ENCODE assay signal across 8 cellular contexts in genomic region chr1:23980006-23980724, GRCh38. TPM values are rescaled to one million over a fixed set of nuclear protein-coding genes. Genes with fewer than 3 reads are reported as not detected.
DNase-seq lines count a peak whose midpoint lies in the region; ATAC-seq, FAIRE-seq and TF ChIP-seq lines count a peak whose summit lies in the region.

SRSF10 (minus strand) TSS chr1:23980327; CDS start chr1:23980255, 72 bp downstream.

- H3K27me3 ChIP-seq in Caco-2 (replicated peaks; ENCODE audit: control insufficient read depth, insufficient read depth, low read length): no peaks in the 10 kb centered on the region

- no peaks in the 10 kb centered on the region for H3K9me3 ChIP-seq in Caco-2

- peak within 1 kb of the TSS; percentile 80 for H3K4me3 ChIP-seq in Caco-2 (ENCODE audit: low read depth, low read length)

- peak within 1 kb of the TSS; percentile 93 for H3K4me3 Mint-ChIP-seq in Caco-2 (ENCODE audit: unreplicated experiment)
- H3K4me3 Mint-ChIP-seq in effector memory CD8-positive, alpha-beta T cell: peak within 1 kb of the TSS; percentile 86 to 89
- H3K4me3 Mint-ChIP-seq in memory B cell: peak within 1 kb of the TSS; percentile 90

- FAIRE-seq in HTR-8/SVneo (lab: Jason Lieb, UNC): peak; percentile 46

- H3K9me3 Mint-ChIP-seq in Caco-2 (ENCODE audit: unreplicated experiment): no peaks in the 10 kb centered on the region
- H3K9me3 Mint-ChIP-seq in effector memory CD8-positive, alpha-beta T cell: no peaks in the 10 kb centered on the region
- H3K9me3 Mint-ChIP-seq in memory B cell: no peaks in the 10 kb centered on the region

- H3K27me3 Mint-ChIP-seq in Caco-2 (ENCODE audit: insufficient read depth, unreplicated experiment): no peaks in the 10 kb centered on the region
- H3K27me3 Mint-ChIP-seq in effector memory CD8-positive, alpha-beta T cell: no peaks in the 10 kb centered on the region
- no peaks in the 10 kb centered on the region for H3K27me3 Mint-ChIP-seq in memory B cell

- ATAC-seq in GM21367 (IDR thresholded peaks at IDR 0.05; ENCODE audit: unreplicated experiment) (peak; percentile 89), memory B cell (ENCODE audit: low read depth) (peak; percentile 91)
- peak; percentile 95 for ATAC-seq in effector memory CD8-positive, alpha-beta T cell (replicated peaks)

- POLR2A ChIA-PET in Caco-2 (lab: Charles Lee): interaction anchor here (0.6 to 1.5 kb wide), 10 partner anchors 16 to 172 kb away, joined by 3 to 10 read pairs (median 4); partner anchors contain the start of gene PNRC2

- peaks cover 7% of the 10 kb centered on the region for H3K4me1 Mint-ChIP-seq in Caco-2 (ENCODE audit: low read depth, unreplicated experiment)
- peaks cover 32 to 45% of the 10 kb centered on the region in 2 donors for H3K4me1 Mint-ChIP-seq in effector memory CD8-positive, alpha-beta T cell (ENCODE audit: low read depth in 2 of 2)
- peaks cover 30% of the 10 kb centered on the region for H3K4me1 Mint-ChIP-seq in memory B cell

- intact Hi-C loops in Caco-2 (cut with micrococcal nuclease; ENCODE audit: unreplicated experiment): loop anchor here (1.0 to 2.0 kb wide), 2 partner anchors 21 to 41 kb away; partner anchors contain the start of gene PNRC2

- H3K4me1 ChIP-seq in Caco-2: peaks cover 30% of the 10 kb centered on the region

- CTCF ChIA-PET in Caco-2 (lab: Charles Lee): interaction anchor here (1.2 kb wide), 1 partner anchor 48 kb away, joined by 5 read pairs; no protein-coding TSS in a partner anchor

- peaks cover 42% of the 10 kb centered on the region for H3K36me3 Mint-ChIP-seq in Caco-2 (ENCODE audit: insufficient read depth, unreplicated experiment)
- H3K36me3 Mint-ChIP-seq in effector memory CD8-positive, alpha-beta T cell (ENCODE audit: insufficient read depth): peaks cover 34% of the 10 kb centered on the region
- H3K36me3 Mint-ChIP-seq in memory B cell: peaks cover 3% of the 10 kb centered on the region

- no TSS peak for BruUV-seq in Caco-2 (replicated peaks; lab: Mats Ljungman, UMichigan)

- no peaks in the 10 kb centered on the region; the same call in 1 of the 2 replicates for H3K36me3 ChIP-seq in Caco-2 (ENCODE audit: control insufficient read depth, insufficient read depth, low read length)

- DNase-seq in Caco-2: peak; percentile 95 to 98
- DNase-seq in HTR-8/SVneo (ENCODE audit: insufficient read length, low spot score): peak; percentile 92
- peak; percentile 98 for DNase-seq in NOMO-1 treated with DMSO at 0.1 percent for 48 hours (lab: John Stamatoyannopoulos, UW; ENCODE audit: unreplicated experiment)
- DNase-seq in activated CD8-positive, alpha-beta memory T cell treated with anti-CD3 and anti-CD28 coated beads for 4 hours (ENCODE audit: low read depth in 2 of 2): peak; percentile 95
- DNase-seq in effector memory CD8-positive, alpha-beta T cell: peak; percentile 94 to 95 (median 94)
- DNase-seq in memory B cell (ENCODE audit: low spot score in 2 of 2): peak; percentile 89 to 96
- DNase-seq in stimulated activated CD8-positive, alpha-beta memory T cell treated with anti-CD3 and anti-CD28 coated beads, Interleukin-12 subunit alpha, Interleukin-12 subunit beta, amount 100 ng/mL, for 24 hours (ENCODE audit: extremely low read depth): peak; percentile 91

- TF ChIP-seq CTCF in Caco-2 (IDR thresholded peaks at IDR 0.05; ENCODE audit: insufficient read depth in 1 of 2, low read depth in 1 of 2, low read length in 1 of 2, severe bottlenecking in 1 of 2, unreplicated experiment in 1 of 2): peak in 1 of 2 experiments; percentile 14

- H3K27ac Mint-ChIP-seq in Caco-2 (ENCODE audit: unreplicated experiment) (peak within 1 kb of the TSS; percentile 86), memory B cell (peak within 1 kb of the TSS; percentile 95)
- peak within 1 kb of the TSS; percentile 94 to 98 for H3K27ac Mint-ChIP-seq in effector memory CD8-positive, alpha-beta T cell

RNA-seq across cellular contexts. Expression of gene SRSF10, which starts in this region (rescaled TPM):
- 128 and 133 TPM in 2 replicates for total RNA-seq in Caco-2 (2022)

Comparison
In these comparisons a context has a peak if more than half of its experiments do, and no peak if none do; other contexts are left out.
1. Peak in every context shown above with its lines: DNase-seq, ATAC-seq and H3K4me3 ChIP-seq.